14 cellular contexts compared by ENCODE assay signal in genomic region chr17:45244725-45245656, GRCh38. TPM values are rescaled to one million over a fixed set of nuclear protein-coding genes. Genes with fewer than 3 reads are reported as not detected.
DNase-seq lines count a peak whose midpoint lies in the region; ATAC-seq lines count a peak whose summit lies in the region.
"Had no signal": no experiment of that assay in that cellular context is flagged by ENCODE, and none has a peak within 500 bp of the region (broad histone marks: within the 10 kb centered on the region; RNA-seq: fewer than 3 reads in every experiment).

No MANE protein-coding gene starts in this region.

- CTCF ChIA-PET in activated naive CD4-positive, alpha-beta T cell treated with anti-CD3 and anti-CD28 coated beads for 36 hours (lab: Charles Lee): interaction anchor here (1.3 to 5.6 kb wide), 3 partner anchors 8 to 25 kb away, joined by 3 to 35 read pairs (median 34); no protein-coding TSS in a partner anchor

- peak overlapping the region; percentile 34 for H3K4me3 Mint-ChIP-seq in activated naive CD4-positive, alpha-beta T cell treated with anti-CD3 and anti-CD28 coated beads for 36 hours
- H3K4me3 Mint-ChIP-seq in T-helper 17 cell: peak overlapping the region; percentile 72
- peak overlapping the region; percentile 13 to 33 for H3K4me3 Mint-ChIP-seq in effector memory CD8-positive, alpha-beta T cell
- H3K4me3 Mint-ChIP-seq in stimulated activated effector memory CD8-positive, alpha-beta T cell treated with anti-CD3 and anti-CD28 coated beads, Interleukin-12 subunit alpha, Interleukin-12 subunit beta, amount 100 ng/mL, for 72 hours: no peak overlapping the region

- peak overlapping the region; percentile 54 for H3K27ac Mint-ChIP-seq in activated naive CD4-positive, alpha-beta T cell treated with anti-CD3 and anti-CD28 coated beads for 36 hours
- H3K27ac Mint-ChIP-seq in T-helper 17 cell: peak overlapping the region; percentile 98
- H3K27ac Mint-ChIP-seq in effector memory CD8-positive, alpha-beta T cell: peak overlapping the region; percentile 35 to 99
- peak overlapping the region; percentile 94 for H3K27ac Mint-ChIP-seq in stimulated activated effector memory CD8-positive, alpha-beta T cell treated with anti-CD3 and anti-CD28 coated beads, Interleukin-12 subunit alpha, Interleukin-12 subunit beta, amount 100 ng/mL, for 72 hours

- no peaks in the 10 kb centered on the region for H3K9me3 Mint-ChIP-seq in activated naive CD4-positive, alpha-beta T cell treated with anti-CD3 and anti-CD28 coated beads for 36 hours
- no peaks in the 10 kb centered on the region for H3K9me3 Mint-ChIP-seq in effector memory CD8-positive, alpha-beta T cell
- H3K9me3 Mint-ChIP-seq in stimulated activated effector memory CD8-positive, alpha-beta T cell treated with anti-CD3 and anti-CD28 coated beads, Interleukin-12 subunit alpha, Interleukin-12 subunit beta, amount 100 ng/mL, for 72 hours: no peaks in the 10 kb centered on the region

- no peak for ATAC-seq in T-helper 17 cell
- no peak for ATAC-seq in effector memory CD8-positive, alpha-beta T cell (replicated peaks)
- ATAC-seq in stimulated activated effector memory CD8-positive, alpha-beta T cell treated with anti-CD3 and anti-CD28 coated beads, Interleukin-12 subunit alpha, Interleukin-12 subunit beta, amount 100 ng/mL, for 72 hours: no peak

- no peaks in the 10 kb centered on the region for H3K9me3 ChIP-seq in T-helper 17 cell (ENCODE audit: control insufficient read depth, low read length, poor library complexity, severe bottlenecking)
- H3K9me3 ChIP-seq: Caco-2, left ventricle myocardium inferior, thyroid gland had no signal

- intact Hi-C loops in activated naive CD4-positive, alpha-beta T cell treated with anti-CD3 and anti-CD28 coated beads for 36 hours (cut with micrococcal nuclease): no loop called here

- peaks cover 32% of the 10 kb centered on the region for H3K4me1 Mint-ChIP-seq in activated naive CD4-positive, alpha-beta T cell treated with anti-CD3 and anti-CD28 coated beads for 36 hours (ENCODE audit: low read depth)
- peaks cover 36% of the 10 kb centered on the region for H3K4me1 Mint-ChIP-seq in T-helper 17 cell
- peaks cover 30 to 34% of the 10 kb centered on the region in 2 donors for H3K4me1 Mint-ChIP-seq in effector memory CD8-positive, alpha-beta T cell (ENCODE audit: low read depth in 2 of 2)
- H3K4me1 Mint-ChIP-seq in stimulated activated effector memory CD8-positive, alpha-beta T cell treated with anti-CD3 and anti-CD28 coated beads, Interleukin-12 subunit alpha, Interleukin-12 subunit beta, amount 100 ng/mL, for 72 hours: peaks cover 54% of the 10 kb centered on the region

- H3K27me3 Mint-ChIP-seq in activated naive CD4-positive, alpha-beta T cell treated with anti-CD3 and anti-CD28 coated beads for 36 hours (ENCODE audit: low read depth): no peaks in the 10 kb centered on the region
- no peaks in the 10 kb centered on the region for H3K27me3 Mint-ChIP-seq in T-helper 17 cell
- H3K27me3 Mint-ChIP-seq in effector memory CD8-positive, alpha-beta T cell: no peaks in the 10 kb centered on the region

- no peak for DNase-seq in activated naive CD4-positive, alpha-beta T cell treated with anti-CD3 and anti-CD28 coated beads for 36 hours
- no peak for DNase-seq in activated naive CD4-positive, alpha-beta T cell (lab: John Stamatoyannopoulos, UW)
- DNase-seq in T-helper 17 cell: no peak
- DNase-seq in effector memory CD8-positive, alpha-beta T cell: no peak
- DNase-seq in stimulated activated effector memory CD8-positive, alpha-beta T cell treated with anti-CD3 and anti-CD28 coated beads, Interleukin-12 subunit alpha, Interleukin-12 subunit beta, amount 100 ng/mL, for 72 hours (ENCODE audit: low spot score in 2 of 2): no peak
- no peak for DNase-seq in iPS-NIHi11 (ENCODE audit: low spot score)
- no peak for DNase-seq in NCI-H146 (lab: John Stamatoyannopoulos, UW)
- no peak for DNase-seq in AG08395 (ENCODE audit: low spot score)
- DNase-seq: activated effector memory CD4-positive, alpha-beta T cell treated with Interleukin-2 at 50 U/mL for 16 hours; Caco-2; left ventricle myocardium inferior; NCI-H526; thyroid gland had no signal

- H3K36me3 Mint-ChIP-seq in activated naive CD4-positive, alpha-beta T cell treated with anti-CD3 and anti-CD28 coated beads for 36 hours (ENCODE audit: low read depth): peaks cover 28% of the 10 kb centered on the region
- peaks cover 2% of the 10 kb centered on the region for H3K36me3 Mint-ChIP-seq in T-helper 17 cell (ENCODE audit: low read depth)
- peaks cover 84% of the 10 kb centered on the region for H3K36me3 Mint-ChIP-seq in effector memory CD8-positive, alpha-beta T cell (ENCODE audit: insufficient read depth)
- H3K36me3 Mint-ChIP-seq in stimulated activated effector memory CD8-positive, alpha-beta T cell treated with anti-CD3 and anti-CD28 coated beads, Interleukin-12 subunit alpha, Interleukin-12 subunit beta, amount 100 ng/mL, for 72 hours: peaks cover 98% of the 10 kb centered on the region

RNA-seq across cellular contexts. Expression of gene SPATA32, which starts 16.9 kb away (rescaled TPM):
- under 1 TPM in 1 of 2 experiments, not detected in 1; 0.12 TPM for total RNA-seq in activated naive CD4-positive, alpha-beta T cell treated with anti-CD3 and anti-CD28 coated beads for 36 hours
- total RNA-seq in T-helper 17 cell: under 1 TPM in 1 of 2 donors, not detected in 1; 0.17 TPM
- total RNA-seq: Caco-2, chondrocyte, left ventricle myocardium inferior, thyroid gland had no signal

RNA-seq across cellular contexts. Expression of gene FMNL1, which starts 23.3 kb away (rescaled TPM):
- total RNA-seq in activated naive CD4-positive, alpha-beta T cell treated with anti-CD3 and anti-CD28 coated beads for 36 hours: 100 to 1,000 TPM; 228 to 242 TPM
- total RNA-seq in T-helper 17 cell: 100 to 1,000 TPM; 509 to 550 TPM
